Comparison of ENCODE assay signal across 9 cellular contexts in the genomic region with DNA sequence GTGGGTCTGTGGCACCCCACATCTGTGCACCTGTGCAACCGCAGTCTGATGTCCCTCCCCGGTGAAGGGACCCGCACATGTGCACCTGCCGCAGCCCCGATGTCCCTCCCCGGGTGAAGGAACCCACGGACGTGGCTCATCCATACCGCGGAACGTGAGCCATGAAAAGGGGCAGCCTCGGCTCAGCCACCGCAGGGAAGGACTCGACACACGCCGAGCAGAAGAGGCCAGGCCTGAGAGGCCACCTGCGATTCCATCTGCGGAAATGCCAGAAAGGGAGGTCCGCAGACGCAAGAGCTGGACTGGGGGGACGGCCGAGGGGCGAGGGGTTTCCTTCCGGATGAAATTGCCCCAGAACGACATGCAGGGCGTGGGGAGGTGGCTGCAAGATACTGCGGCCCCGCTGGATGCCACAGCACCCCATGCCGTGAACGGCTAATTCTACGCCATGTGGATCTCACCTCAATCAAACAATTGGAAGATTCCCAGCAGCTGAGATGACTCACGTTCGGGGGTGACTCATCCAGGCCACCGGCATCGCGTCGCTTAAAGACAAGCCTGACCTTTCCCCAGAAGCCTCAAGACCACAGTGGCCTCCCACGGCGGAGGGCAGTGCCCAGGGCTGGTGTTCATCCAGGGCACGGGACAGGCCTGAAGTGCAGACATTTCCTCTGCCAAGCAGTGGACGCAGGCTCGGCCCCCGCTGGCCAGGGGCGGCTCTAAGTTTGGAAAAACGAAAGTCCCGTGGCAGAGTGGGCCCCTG. TPM values are rescaled to one million over a fixed set of nuclear protein-coding genes. Genes with fewer than 3 reads are reported as not detected.
DNase-seq lines count a peak whose midpoint lies in the region; ATAC-seq, FAIRE-seq and TF ChIP-seq lines count a peak whose summit lies in the region.
"Had no signal": no experiment of that assay in that cellular context is flagged by ENCODE, and none has a peak within 500 bp of the region (broad histone marks: within the 10 kb centered on the region; RNA-seq: fewer than 3 reads in every experiment).

No MANE protein-coding gene starts in this region.

- no peaks in the 10 kb centered on the region for H3F3A ChIP-seq in MM.1S (ENCODE audit: insufficient read depth, low read length)

- TF ChIP-seq EP300 in A549 (IDR thresholded peaks at IDR 0.05), result no peak; a peak in 1 of 5 replicates

- H3K27ac Mint-ChIP-seq in natural killer cell, result no peak overlapping the region

- intact Hi-C loops in natural killer cell (cut with micrococcal nuclease), result no loop called here

- WGBS in A549 (ENCODE audit: missing lambda C conversion rate), result 52% methylated on average over 21 of the region's 46 CpGs

- H3K79me2 ChIP-seq in MM.1S (ENCODE audit: low read length), result no peaks in the 10 kb centered on the region

- H3K4me1 ChIP-seq in A549, result peaks cover 45% of the 10 kb centered on the region
- peaks cover 9% of the 10 kb centered on the region; the same call in 1 of the 2 replicates for H3K4me1 ChIP-seq in MM.1S (ENCODE audit: low read length)

- no peaks in the 10 kb centered on the region for H4K20me1 ChIP-seq in MM.1S (ENCODE audit: insufficient read depth, low read length)

- H3K27me3 Mint-ChIP-seq in natural killer cell (ENCODE audit: low read depth in 2 of 2), result peaks cover 0 to 10% of the 10 kb centered on the region in 2 donors

- no peak overlapping the region for H3K4me3 Mint-ChIP-seq in natural killer cell

- TF ChIP-seq CTCF in A549 (IDR thresholded peaks at IDR 0.05), result no peak
- no peak for TF ChIP-seq CTCF in MM.1S (IDR thresholded peaks at IDR 0.05; ENCODE audit: low read length)
- no peak for TF ChIP-seq CTCF in fibroblast of mammary gland (conservative IDR thresholded peaks at IDR 0.05; ENCODE audit: control insufficient read depth, insufficient read depth, low read depth, low read length)
- no peak for TF ChIP-seq CTCF in natural killer cell (IDR thresholded peaks at IDR 0.05)

- H3K27me3 ChIP-seq in MM.1S (replicated peaks; ENCODE audit: insufficient read depth, low read length), result peaks cover 95% of the 10 kb centered on the region

- no peaks in the 10 kb centered on the region for H3K36me3 Mint-ChIP-seq in natural killer cell

- peaks cover 0 to 13% of the 10 kb centered on the region in 2 donors for H3K4me1 Mint-ChIP-seq in natural killer cell

- FAIRE-seq in A549 (lab: Jason Lieb, UNC), result peak; percentile 97

- H3K36me3 ChIP-seq in MM.1S (replicated peaks; ENCODE audit: insufficient read depth, low read length), result no peaks in the 10 kb centered on the region
- H3K36me3 ChIP-seq: thoracic aorta had no signal

- no peak for TF ChIP-seq RAD21 in A549 (conservative IDR thresholded peaks at IDR 0.05 in 1 of 2, IDR thresholded peaks at IDR 0.05 in 1 of 2)

- H2AFZ ChIP-seq in MM.1S (ENCODE audit: low read length), result no peak overlapping the region

- H3K4me3 ChIP-seq in A549 (peak overlapping the region; percentile 9; the same call in 1 of the 3 replicates), MM.1S (ENCODE audit: low read length) (no peak overlapping the region), fibroblast of mammary gland (ENCODE audit: control insufficient read depth, low read depth, low read length) (no peak overlapping the region)
- H3K4me3 ChIP-seq: thoracic aorta had no signal

- TF ChIP-seq POLR2A in A549 (IDR thresholded peaks at IDR 0.05; ENCODE audit: low read length), result no peak

- no peak overlapping the region for H3K9ac ChIP-seq in MM.1S (ENCODE audit: low read length)

- CTCF ChIA-PET in A549 (lab: Yijun Ruan, JAX), result interaction anchor here (1.0 to 7.4 kb wide), 2 partner anchors 21 to 128 kb away, joined by 3 to 37 read pairs; a partner anchor contains a TSS

- H3K4me2 ChIP-seq in A549 (peak overlapping the region; percentile 87), MM.1S (ENCODE audit: low read depth, low read length) (0 out of 2 replicates have a peak overlapping the region, but pooled peaks have one; percentile 9)

- H3K9me3 Mint-ChIP-seq in natural killer cell, result no peaks in the 10 kb centered on the region

- peak; percentile 90 to 95 for DNase-seq in A549 (ENCODE audit: low read depth in 1 of 2, low spot score in 1 of 2)
- no peak for DNase-seq in MM.1S
- DNase-seq in activated CD8-positive, alpha-beta memory T cell treated with anti-CD3 and anti-CD28 coated beads, Interleukin-2, amount 50 U/mL, for 48 hours, result peak; percentile 85
- peak; percentile 90 for DNase-seq in fibroblast of mammary gland (ENCODE audit: low read depth)
- peak; percentile 80 for DNase-seq in stimulated activated CD4-positive, alpha-beta T cell treated with anti-CD3 and anti-CD28 coated beads, Interleukin-4, amount 100 ng/mL, for 1 hour
- no peak for DNase-seq in natural killer cell

- peak; percentile 66 to 73 for ATAC-seq in A549
- ATAC-seq in HG03442 (IDR thresholded peaks at IDR 0.05; ENCODE audit: unreplicated experiment), result no peak
- no peak for ATAC-seq in natural killer cell
- ATAC-seq in HG03039 (IDR thresholded peaks at IDR 0.05; ENCODE audit: unreplicated experiment), result no peak

- POLR2A ChIA-PET in A549 (lab: Yijun Ruan, JAX), result interaction anchor here (1.1 kb wide), 1 partner anchor 21 kb away, joined by 3 read pairs; a partner anchor contains a TSS

- H3K9me2 ChIP-seq in MM.1S (replicated peaks; ENCODE audit: insufficient read depth, low read length), result no peaks in the 10 kb centered on the region

- H3K27ac ChIP-seq in A549, result peak overlapping the region; percentile 74 to 88
- H3K27ac ChIP-seq in MM.1S (ENCODE audit: low read length), result no peak overlapping the region
- H3K27ac ChIP-seq: thoracic aorta had no signal

- no peaks in the 10 kb centered on the region; the same call in 2 of the 3 replicates for H3K9me3 ChIP-seq in A549
- no peaks in the 10 kb centered on the region for H3K9me3 ChIP-seq in MM.1S (replicated peaks; ENCODE audit: insufficient read depth, low read length)
- H3K9me3 ChIP-seq: thoracic aorta had no signal

TF ChIP-seq in A549, 52 proteins besides CTCF, POLR2A, EP300 and RAD21:
- TF ChIP-seq SREBF2 (IDR thresholded peaks at IDR 0.05) (no peak), NFE2L2 (conservative IDR thresholded peaks at IDR 0.05; ENCODE audit: low read length) (no peak), JUNB (IDR thresholded peaks at IDR 0.05) (peak; percentile 94), HDAC2 (IDR thresholded peaks at IDR 0.05) (no peak), GATA3 (IDR thresholded peaks at IDR 0.05; ENCODE audit: borderline replicate concordance) (peak; percentile 72; the same call in 1 of the 2 replicates), HOXA7 (CRISPR knock-in tag; IDR thresholded peaks at IDR 0.05) (no peak), TFCP2L1 (CRISPR knock-in tag; IDR thresholded peaks at IDR 0.05) (no peak), EHMT2 (IDR thresholded peaks at IDR 0.05; ENCODE audit: low read depth) (no peak), FOSL2 (IDR thresholded peaks at IDR 0.05) (peak; percentile 98), FOSL2 (CRISPR knock-in tag; IDR thresholded peaks at IDR 0.05) (peak; percentile 99), SMC3 (IDR thresholded peaks at IDR 0.05) (0 out of 3 replicates have a peak, but pooled peaks have one; percentile 8), JUN (IDR thresholded peaks at IDR 0.05) (peak in 1 of 2 experiments; percentile 86; a peak in 3 of 5 replicates)
- TF ChIP-seq, protein P1, sequence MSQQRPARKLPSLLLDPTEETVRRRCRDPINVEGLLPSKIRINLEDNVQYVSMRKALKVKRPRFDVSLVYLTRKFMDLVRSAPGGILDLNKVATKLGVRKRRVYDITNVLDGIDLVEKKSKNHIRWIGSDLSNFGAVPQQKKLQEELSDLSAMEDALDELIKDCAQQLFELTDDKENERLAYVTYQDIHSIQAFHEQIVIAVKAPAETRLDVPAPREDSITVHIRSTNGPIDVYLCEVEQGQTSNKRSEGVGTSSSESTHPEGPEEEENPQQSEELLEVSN (IDR thresholded peaks at IDR 0.05; ENCODE audit: borderline replicate concordance, low read depth), result peak; percentile 62; the same call in 1 of the 2 replicates
- TF ChIP-seq, protein P2, sequence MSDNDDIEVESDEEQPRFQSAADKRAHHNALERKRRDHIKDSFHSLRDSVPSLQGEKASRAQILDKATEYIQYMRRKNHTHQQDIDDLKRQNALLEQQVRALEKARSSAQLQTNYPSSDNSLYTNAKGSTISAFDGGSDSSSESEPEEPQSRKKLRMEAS (IDR thresholded peaks at IDR 0.05), result peak; percentile 94

RNA-seq across cellular contexts. Expression of a gene that starts 21.0 kb away (rescaled TPM):
- 0.06 and 0.07 TPM in 2 replicates for polyA plus RNA-seq in A549 (2011; rRNA removed)
- polyA plus RNA-seq in A549 (2012; cell fraction: cytosol; rRNA removed), result 0.15 and 0.26 TPM in 2 replicates
- 0.31 and 0.41 TPM in 2 replicates for polyA plus RNA-seq in A549 (2012; cell fraction: nucleus; rRNA removed)
- 0.12 to 0.22 TPM (median 0.14 TPM) in 3 replicates for polyA plus RNA-seq in A549 (2017; fragmentation: RNase III; extraction: RNeasy Plus Mini Kit Qiagen cat#74134 plus additional on column Dnase treatment)
- not detected in 2 replicates for polyA minus RNA-seq in A549 (2011; rRNA and poly(A)+ RNA removed)
- total RNA-seq in natural killer cell, result not detected

RNA-seq across cellular contexts. Expression of a gene that starts 31.8 kb away (rescaled TPM):
- polyA plus RNA-seq in A549 (2011; rRNA removed) (10.9 and 16.0 TPM in 2 replicates), A549 (2017; fragmentation: RNase III; extraction: RNeasy Plus Mini Kit Qiagen cat#74134 plus additional on column Dnase treatment) (8.5 to 10.6 TPM (median 8.8 TPM) in 3 replicates)
- polyA plus RNA-seq in A549 (2012; cell fraction: cytosol; rRNA removed), result 4.1 and 7.4 TPM in 2 replicates
- polyA plus RNA-seq in A549 (2012; cell fraction: nucleus; rRNA removed), result 25.0 and 30.2 TPM in 2 replicates
- 33.5 and 56.4 TPM in 2 replicates for polyA minus RNA-seq in A549 (2011; rRNA and poly(A)+ RNA removed)
- total RNA-seq in natural killer cell, result 10 to 100 TPM; 28.2 to 42.2 (median 41.2) TPM

Comparison
In these comparisons a context has a peak if more than half of its experiments do, and no peak if none do; other contexts are left out.
1. ATAC-seq: peak in A549 (2 of 2); none in HG03442 (single experiment), natural killer cell (0 of 3) and HG03039 (single experiment).
2. DNase-seq: peak in A549 (2 of 2), activated CD8-positive, alpha-beta memory T cell treated with anti-CD3 and anti-CD28 coated beads, Interleukin-2, amount 50 U/mL, for 48 hours (single experiment), fibroblast of mammary gland (single experiment) and stimulated activated CD4-positive, alpha-beta T cell treated with anti-CD3 and anti-CD28 coated beads, Interleukin-4, amount 100 ng/mL, for 1 hour (single experiment); none in MM.1S (single experiment) and natural killer cell (single experiment).